ENCODE assay signal across 28 cellular contexts in the genomic region with DNA sequence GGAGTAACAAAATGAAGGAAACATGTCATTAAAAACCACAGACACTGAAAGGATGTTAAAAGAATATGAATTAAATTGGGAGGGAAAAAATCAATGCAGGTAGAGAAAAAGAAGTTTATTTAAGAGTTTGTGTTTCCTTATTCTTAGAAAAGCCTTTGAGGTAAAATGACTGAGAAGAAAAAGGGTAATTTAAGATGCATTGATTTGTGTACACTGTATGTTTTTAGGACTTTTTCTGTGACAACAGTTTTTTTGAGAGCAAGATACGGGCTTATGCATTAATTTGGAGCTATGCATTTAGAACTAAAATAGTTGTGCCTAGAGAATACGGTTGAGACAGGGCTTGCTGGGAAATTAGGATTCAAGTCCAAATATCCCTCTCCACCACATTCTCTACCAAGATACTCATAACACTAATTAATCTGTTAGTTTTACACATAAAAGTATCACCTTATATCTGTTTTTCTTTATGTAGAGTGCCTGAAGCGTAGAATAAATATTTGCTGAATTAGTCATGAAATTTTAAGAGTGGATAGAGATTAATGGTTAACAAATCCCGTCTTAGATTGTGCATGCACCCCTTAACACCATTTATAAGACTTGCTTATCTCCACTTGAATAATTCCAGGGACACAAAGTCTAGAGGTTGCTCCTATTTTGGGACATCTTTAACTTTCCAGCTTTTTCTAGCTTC.
DNase-seq lines count a peak whose midpoint lies in the region; ATAC-seq and TF ChIP-seq lines count a peak whose summit lies in the region.
"Had no signal": no experiment of that assay in that cellular context is flagged by ENCODE, and none has a peak within 500 bp of the region (broad histone marks: within the 10 kb centered on the region; RNA-seq: fewer than 3 reads in every experiment).

No MANE protein-coding gene starts in this region.

- H3K27me3 Mint-ChIP-seq in chondrocyte (ENCODE audit: low read depth) = no peaks in the 10 kb centered on the region
- H3K27me3 Mint-ChIP-seq: activated CD8-positive, alpha-beta T cell treated with anti-CD3 and anti-CD28 coated beads for 36 hours; stimulated activated naive CD8-positive, alpha-beta T cell treated with anti-CD3 and anti-CD28 coated beads, Interleukin-15, amount 100 ng/mL, for 72 hours had no signal

- peak overlapping the region; percentile 63 for H3K27ac Mint-ChIP-seq in chondrocyte (ENCODE audit: unreplicated experiment)
- H3K27ac Mint-ChIP-seq: activated CD8-positive, alpha-beta T cell treated with anti-CD3 and anti-CD28 coated beads for 36 hours; stimulated activated naive CD8-positive, alpha-beta T cell treated with anti-CD3 and anti-CD28 coated beads, Interleukin-15, amount 100 ng/mL, for 72 hours had no signal

- peaks cover 37% of the 10 kb centered on the region for H3K4me1 Mint-ChIP-seq in chondrocyte (ENCODE audit: low read depth)
- H3K4me1 Mint-ChIP-seq: stimulated activated naive CD8-positive, alpha-beta T cell treated with anti-CD3 and anti-CD28 coated beads, Interleukin-15, amount 100 ng/mL, for 72 hours had no signal

- H3K4me3 Mint-ChIP-seq in chondrocyte (ENCODE audit: unreplicated experiment) = no peak overlapping the region
- H3K4me3 Mint-ChIP-seq: activated CD8-positive, alpha-beta T cell treated with anti-CD3 and anti-CD28 coated beads for 36 hours; stimulated activated naive CD8-positive, alpha-beta T cell treated with anti-CD3 and anti-CD28 coated beads, Interleukin-15, amount 100 ng/mL, for 72 hours had no signal

- H3K9me3 Mint-ChIP-seq in chondrocyte (ENCODE audit: low read depth) = no peaks in the 10 kb centered on the region

- H3K36me3 Mint-ChIP-seq in chondrocyte (ENCODE audit: low read depth) = peaks cover 2% of the 10 kb centered on the region

- H3K27ac ChIP-seq in caudate nucleus (ENCODE audit: low read depth, low read length) = no peak overlapping the region
- H3K27ac ChIP-seq: BLaER1, cardiac muscle cell, dorsolateral prefrontal cortex, gastrocnemius medialis, GM23248, transverse colon had no signal

- ATAC-seq in left colon (peak; percentile 78), HG02840 (IDR thresholded peaks at IDR 0.05; ENCODE audit: low FRiP score, unreplicated experiment) (no peak), GM21786 (IDR thresholded peaks at IDR 0.05; ENCODE audit: unreplicated experiment) (no peak), GM18511 (IDR thresholded peaks at IDR 0.05; ENCODE audit: unreplicated experiment) (no peak)
- ATAC-seq: activated CD8-positive, alpha-beta T cell treated with anti-CD3 and anti-CD28 coated beads for 36 hours; gastrocnemius medialis; HepG2; stimulated activated naive CD8-positive, alpha-beta T cell treated with anti-CD3 and anti-CD28 coated beads, Interleukin-15, amount 100 ng/mL, for 72 hours had no signal

- intact Hi-C loops in left colon (cut with DNase I, micrococcal nuclease) = no loop called here

- peak; percentile 52 for DNase-seq in A172 (ENCODE audit: low spot score)
- DNase-seq in HT-29 (ENCODE audit: low spot score) = peak; percentile 66
- no peak for DNase-seq in chondrocyte (ENCODE audit: low spot score)
- no peak for DNase-seq in left colon
- DNase-seq in caudate nucleus (lab: John Stamatoyannopoulos, UW) = no peak
- DNase-seq: activated CD4-positive, CD25-positive, alpha-beta regulatory T cell; activated CD8-positive, alpha-beta T cell treated with anti-CD3 and anti-CD28 coated beads for 36 hours; activated gamma-delta T cell; activated T-cell treated with anti-CD3 and anti-CD28 coated beads for 4 hours; amniotic stem cell; COR-L47; dorsolateral prefrontal cortex; erythroblast; gastrocnemius medialis; GM23248; NCI-H1105 treated with DMSO at 0.1 percent for 48 hours; NCI-H2107; NCI-H510A treated with DMSO at 0.1 percent for 48 hours; nucleus accumbens; stimulated activated naive CD8-positive, alpha-beta T cell treated with anti-CD3 and anti-CD28 coated beads, Interleukin-15, amount 100 ng/mL, for 72 hours; T1000; transverse colon had no signal

- TF ChIP-seq CTCF in chondrocyte (IDR thresholded peaks at IDR 0.05) = no peak

Comparison
In these comparisons a context has a peak if more than half of its experiments do, and no peak if none do; other contexts are left out.
1. DNase-seq: peak in A172 (single experiment) and HT-29 (single experiment); none in chondrocyte (single experiment), left colon (0 of 2) and caudate nucleus (0 of 61).